ENCODE assay signal across 15 cellular contexts in genomic region chr9:106218427-106218826, GRCh38.
A peak's percentile ranks its signal among the peaks of the same experiment; 100 is the strongest.
DNase-seq lines count a peak whose midpoint lies in the region; ATAC-seq and TF ChIP-seq lines count a peak whose summit lies in the region.
"Had no signal": no experiment of that assay in that cellular context is flagged by ENCODE, and none has a peak within 500 bp of the region (broad histone marks: within the 10 kb centered on the region; RNA-seq: fewer than 3 reads in every experiment).

No MANE protein-coding gene starts in this region.

- ATAC-seq in GM18907 (IDR thresholded peaks at IDR 0.05; ENCODE audit: unreplicated experiment) (peak; percentile 86), GM21515 (IDR thresholded peaks at IDR 0.05; ENCODE audit: unreplicated experiment) (peak; percentile 59), HG03097 (IDR thresholded peaks at IDR 0.05; ENCODE audit: low FRiP score, unreplicated experiment) (peak; percentile 76), HG02588 (IDR thresholded peaks at IDR 0.05; ENCODE audit: unreplicated experiment) (no peak)
- ATAC-seq in stimulated activated naive B cell treated with anti-CD40 and anti-IgM and Interleukin-4, amounts not matched to agents 10 μg/mL and 1 μg/mL and 100 μg/mL, for 72 hours (replicated peaks): peak; percentile 19 to 57

- H3K27ac Mint-ChIP-seq in stimulated activated naive B cell treated with anti-CD40 and anti-IgM and Interleukin-4, amounts not matched to agents 10 μg/mL and 1 μg/mL and 100 μg/mL, for 72 hours: no peak overlapping the region
- H3K27ac Mint-ChIP-seq: activated naive CD4-positive, alpha-beta T cell treated with anti-CD3 and anti-CD28 coated beads, Interleukin-2, amount 10 ng/mL, durations not matched to agents 7 days and 5 days; memory B cell; nephron had no signal

- POLR2A ChIA-PET in A673 (lab: Charles Lee; ENCODE audit: low non-redundant PET): no interaction called here

- no peaks in the 10 kb centered on the region for H3K27me3 Mint-ChIP-seq in stimulated activated naive B cell treated with anti-CD40 and anti-IgM and Interleukin-4, amounts not matched to agents 10 μg/mL and 1 μg/mL and 100 μg/mL, for 72 hours
- H3K27me3 Mint-ChIP-seq: activated naive CD4-positive, alpha-beta T cell treated with anti-CD3 and anti-CD28 coated beads, Interleukin-2, amount 10 ng/mL, durations not matched to agents 7 days and 5 days; memory B cell had no signal

- peaks cover 4% of the 10 kb centered on the region for H3K9me3 ChIP-seq in A673 (ENCODE audit: low read depth, low read length, poor library complexity, severe bottlenecking)
- H3K9me3 ChIP-seq: BE2C, prostate gland had no signal

- H3K36me3 Mint-ChIP-seq in stimulated activated naive B cell treated with anti-CD40 and anti-IgM and Interleukin-4, amounts not matched to agents 10 μg/mL and 1 μg/mL and 100 μg/mL, for 72 hours: no peaks in the 10 kb centered on the region
- H3K36me3 Mint-ChIP-seq: activated naive CD4-positive, alpha-beta T cell treated with anti-CD3 and anti-CD28 coated beads, Interleukin-2, amount 10 ng/mL, durations not matched to agents 7 days and 5 days; memory B cell had no signal

- H3K27ac ChIP-seq in A673 (ENCODE audit: low read depth, low read length, poor library complexity, severe bottlenecking): no peak overlapping the region
- H3K27ac ChIP-seq: prostate gland had no signal

- H3K36me3 ChIP-seq in A673 (ENCODE audit: insufficient read depth, low read length, poor library complexity, severe bottlenecking): no peaks in the 10 kb centered on the region
- H3K36me3 ChIP-seq: BE2C, prostate gland had no signal

- H3K9me3 Mint-ChIP-seq in stimulated activated naive B cell treated with anti-CD40 and anti-IgM and Interleukin-4, amounts not matched to agents 10 μg/mL and 1 μg/mL and 100 μg/mL, for 72 hours: no peaks in the 10 kb centered on the region
- H3K9me3 Mint-ChIP-seq: nephron had no signal

- intact Hi-C loops in A673 (cut with micrococcal nuclease; ENCODE audit: unreplicated experiment): no loop called here

- H3K4me1 Mint-ChIP-seq in stimulated activated naive B cell treated with anti-CD40 and anti-IgM and Interleukin-4, amounts not matched to agents 10 μg/mL and 1 μg/mL and 100 μg/mL, for 72 hours: peaks cover 4 to 9% of the 10 kb centered on the region in 2 donors
- H3K4me1 Mint-ChIP-seq: activated naive CD4-positive, alpha-beta T cell treated with anti-CD3 and anti-CD28 coated beads, Interleukin-2, amount 10 ng/mL, durations not matched to agents 7 days and 5 days; memory B cell; nephron had no signal

- no peak overlapping the region for H3K4me3 ChIP-seq in A673 (ENCODE audit: low read depth, low read length, poor library complexity, severe bottlenecking)
- H3K4me3 ChIP-seq: prostate gland had no signal

- TF ChIP-seq CTCF in A673 (conservative IDR thresholded peaks at IDR 0.05; ENCODE audit: low read depth, low read length): no peak

- H3K4me3 Mint-ChIP-seq in stimulated activated naive B cell treated with anti-CD40 and anti-IgM and Interleukin-4, amounts not matched to agents 10 μg/mL and 1 μg/mL and 100 μg/mL, for 72 hours: no peak overlapping the region
- H3K4me3 Mint-ChIP-seq: activated naive CD4-positive, alpha-beta T cell treated with anti-CD3 and anti-CD28 coated beads, Interleukin-2, amount 10 ng/mL, durations not matched to agents 7 days and 5 days; memory B cell; nephron had no signal

- no TSS peak for BruUV-seq in A673 (replicated peaks; lab: Mats Ljungman, UMichigan)

- no peaks in the 10 kb centered on the region for H3K27me3 ChIP-seq in A673 (replicated peaks; ENCODE audit: insufficient read depth, low read depth, low read length, poor library complexity)
- H3K27me3 ChIP-seq: BE2C had no signal

- no peak for DNase-seq in stimulated activated naive B cell treated with anti-CD40 and anti-IgM and Interleukin-4, amounts not matched to agents 10 μg/mL and 1 μg/mL and 100 μg/mL, for 72 hours
- no peak for DNase-seq in A673 (ENCODE audit: low spot score)
- DNase-seq in mucosa of gallbladder (ENCODE audit: low spot score): no peak
- DNase-seq: activated naive CD4-positive, alpha-beta T cell treated with anti-CD3 and anti-CD28 coated beads, Interleukin-2, amount 10 ng/mL, durations not matched to agents 7 days and 5 days; activated T-cell treated with anti-CD3 and anti-CD28 coated beads, Interleukin-2, amount 50 U/mL, for 1 hour; BE2C; NCI-H1694 treated with DMSO at 0.1 percent for 48 hours; small intestine had no signal

- H3K4me1 ChIP-seq in A673 (ENCODE audit: insufficient read depth, low read length, poor library complexity, severe bottlenecking): no peaks in the 10 kb centered on the region
- H3K4me1 ChIP-seq: BE2C, prostate gland had no signal

- CTCF ChIA-PET in A673 (lab: Charles Lee): no interaction called here
